8 cellular contexts compared by ENCODE assay signal in the genomic region with DNA sequence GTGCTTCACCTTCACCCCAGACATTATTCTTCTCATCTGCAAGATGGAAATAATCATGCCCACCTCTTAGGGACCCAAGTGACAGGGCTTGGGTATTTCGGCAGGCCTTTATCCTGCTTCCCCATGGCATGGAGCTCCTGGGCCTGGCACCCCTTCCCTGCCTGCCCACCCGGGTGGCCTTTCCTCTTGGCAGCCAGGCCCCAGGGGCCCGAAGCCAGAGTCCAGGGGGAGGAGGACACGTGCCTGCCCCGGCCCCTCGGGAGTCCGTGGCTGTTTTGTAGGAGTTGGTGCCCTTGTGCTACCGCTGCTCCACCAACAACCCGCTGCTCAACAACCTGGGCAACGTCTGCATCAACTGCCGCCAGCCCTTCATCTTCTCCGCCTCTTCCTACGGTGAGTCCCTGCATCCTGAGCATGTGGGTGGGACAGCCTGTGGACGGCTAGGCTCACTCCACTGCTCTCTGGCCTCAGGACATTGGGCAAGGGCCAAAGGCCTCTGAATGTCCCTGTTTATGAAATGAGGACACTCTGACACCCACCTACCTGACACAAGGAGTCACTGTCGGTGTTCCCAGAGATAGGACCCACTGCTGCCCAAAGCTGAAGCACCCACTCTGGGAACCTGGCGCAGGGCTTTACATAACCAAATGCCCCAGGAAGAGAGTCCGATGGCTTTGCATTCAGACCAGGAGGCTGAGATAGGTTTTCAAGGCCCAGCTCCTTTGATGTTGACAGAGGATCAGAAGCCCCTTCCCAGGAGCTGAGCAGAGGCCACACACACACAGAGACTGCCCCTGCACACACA. TPM values are rescaled to one million over a fixed set of nuclear protein-coding genes. Genes with fewer than 3 reads are reported as not detected.
A peak's percentile ranks its signal among the peaks of the same experiment; 100 is the strongest.
DNase-seq lines count a peak whose midpoint lies in the region; ATAC-seq, FAIRE-seq and TF ChIP-seq lines count a peak whose summit lies in the region.
"Not testable (repeated sequence)": the region's sequence is repeated elsewhere in the genome, so short reads cannot be mapped to it uniquely, and the experiment has no call there.
"Had no signal": no experiment of that assay in that cellular context is flagged by ENCODE, and none has a peak within 500 bp of the region (broad histone marks: within the 10 kb centered on the region; RNA-seq: fewer than 3 reads in every experiment).

No MANE protein-coding gene starts in this region.

- intact Hi-C loops in K562 (cut with micrococcal nuclease); esophagus squamous epithelium (cut with DNase I); HepG2 (cut with micrococcal nuclease; ENCODE audit: unreplicated experiment); lower lobe of right lung (cut with DNase I): not testable (repeated sequence)

- not testable (repeated sequence) for H3K9ac ChIP-seq in K562 (ENCODE audit: insufficient read depth in 1 of 2, low read depth in 2 of 2, low read length in 2 of 2)
- H3K9ac ChIP-seq in HepG2 (ENCODE audit: insufficient read depth, low read depth, low read length), result peak overlapping the region; percentile 48

- peaks cover 77% of the 10 kb centered on the region for H3K4me1 Mint-ChIP-seq in HFFc6 (ENCODE audit: low read depth)
- peaks cover 31% of the 10 kb centered on the region for H3K4me1 Mint-ChIP-seq in activated T-cell treated with anti-CD3 and anti-CD28 coated beads, Interleukin-2, amount 50 U/mL, for 72 hours (ENCODE audit: low read depth)
- peaks cover 34% of the 10 kb centered on the region for H3K4me1 Mint-ChIP-seq in stimulated activated naive CD8-positive, alpha-beta T cell treated with anti-CD3 and anti-CD28 coated beads, Interleukin-15, amount 100 ng/mL, for 72 hours

- POLR2A ChIA-PET in K562 (lab: Yijun Ruan, JAX), result not testable (repeated sequence)
- POLR2A ChIA-PET in HepG2 (lab: Yijun Ruan, JAX), result interaction anchor here (0.8 kb wide), 1 partner anchor 20 kb away, joined by 3 read pairs; no protein-coding TSS in a partner anchor

- not testable (repeated sequence) for H3K27ac ChIP-seq in K562 (ENCODE audit: extremely low read depth, low read depth, low read length)
- H3K27ac ChIP-seq in esophagus squamous epithelium (peak overlapping the region in 3 of 4 donors; percentile 81 to 88 (median 85)), HepG2 (ENCODE audit: extremely low read length, insufficient read depth, low read length) (peak overlapping the region; percentile 68), lower lobe of right lung (peak overlapping the region; percentile 6)

- H3K4me3 ChIP-seq in K562, esophagus squamous epithelium, lower lobe of right lung: not testable (repeated sequence)
- peak overlapping the region in 1 of 3 experiments; percentile 50; a peak in 2 of 6 replicates for H3K4me3 ChIP-seq in HepG2 (replicated peaks in 1 of 3; ENCODE audit: insufficient read depth in 1 of 3, low read depth in 2 of 3, low read length in 3 of 3)

- H3K9me1 ChIP-seq in K562 (ENCODE audit: control insufficient read depth, insufficient read depth, low read length), result not testable (repeated sequence)

- not testable (repeated sequence) for ATAC-seq in activated T-cell treated with anti-CD3 and anti-CD28 coated beads, Interleukin-2, amount 50 U/mL, for 72 hours (replicated peaks in 1 of 2); K562; lower lobe of right lung; stimulated activated naive CD8-positive, alpha-beta T cell treated with anti-CD3 and anti-CD28 coated beads, Interleukin-15, amount 100 ng/mL, for 72 hours
- ATAC-seq in HepG2, result peak; percentile 88

- not testable (repeated sequence) for H3K9me3 ChIP-seq in K562 (replicated peaks; ENCODE audit: control insufficient read depth, insufficient read depth, low read depth, low read length); esophagus squamous epithelium; HepG2 (ENCODE audit: low read length); lower lobe of right lung

- CTCF ChIA-PET in K562 (lab: Yijun Ruan, JAX; ENCODE audit: low intra/inter-chr PET ratio); HepG2 (lab: Yijun Ruan, JAX; ENCODE audit: low intra/inter-chr PET ratio, low total read pairs): not testable (repeated sequence)

- not testable (repeated sequence) for H3K4me2 ChIP-seq in K562 (ENCODE audit: insufficient read depth, low read length)
- H3K4me2 ChIP-seq in HepG2 (ENCODE audit: low read depth, low read length), result peak overlapping the region; percentile 64

- DNase-seq in HFFc6; activated T-cell treated with anti-CD3 and anti-CD28 coated beads, Interleukin-2, amount 50 U/mL, for 72 hours; K562 (ENCODE audit: extremely low read depth in 1 of 4, low spot score in 3 of 4); esophagus squamous epithelium (lab: John Stamatoyannopoulos, UW); lower lobe of right lung; stimulated activated naive CD8-positive, alpha-beta T cell treated with anti-CD3 and anti-CD28 coated beads, Interleukin-15, amount 100 ng/mL, for 72 hours: not testable (repeated sequence)
- DNase-seq in HepG2 (ENCODE audit: low spot score), result peak; percentile 86

- H3K36me3 Mint-ChIP-seq in HFFc6 (ENCODE audit: low read depth), result peaks cover 24% of the 10 kb centered on the region; the same call in 1 of the 2 replicates
- peaks cover 1 to 17% of the 10 kb centered on the region in 2 donors for H3K36me3 Mint-ChIP-seq in activated T-cell treated with anti-CD3 and anti-CD28 coated beads, Interleukin-2, amount 50 U/mL, for 72 hours (ENCODE audit: insufficient read depth in 2 of 2)

- in situ Hi-C loops in K562 (cut with MboI), result loop anchor here (25.0 kb wide), 1 partner anchor 418 kb away; no protein-coding TSS in a partner anchor
- in situ Hi-C loops in HepG2 (cut with HindIII; ENCODE audit: extremely low pct_ligation_motif_present, low pct_unique_long_range_greater_than_20kb), result not testable (repeated sequence)

- TF ChIP-seq POLR2A in K562 (conservative IDR thresholded peaks at IDR 0.05); esophagus squamous epithelium (IDR thresholded peaks at IDR 0.05); HepG2 (IDR thresholded peaks at IDR 0.05; ENCODE audit: insufficient read depth in 1 of 2, low read depth in 2 of 2, low read length in 2 of 2): not testable (repeated sequence)

- not testable (repeated sequence) for H3K27me3 Mint-ChIP-seq in HFFc6 (ENCODE audit: insufficient read depth); activated T-cell treated with anti-CD3 and anti-CD28 coated beads, Interleukin-2, amount 50 U/mL, for 72 hours (ENCODE audit: low read depth); stimulated activated naive CD8-positive, alpha-beta T cell treated with anti-CD3 and anti-CD28 coated beads, Interleukin-15, amount 100 ng/mL, for 72 hours

- H3K79me2 ChIP-seq in K562 (ENCODE audit: control insufficient read depth, insufficient read depth, low read length), result peaks cover 39% of the 10 kb centered on the region
- H3K79me2 ChIP-seq in HepG2 (ENCODE audit: insufficient read depth, low read length), result peaks cover 46% of the 10 kb centered on the region

- H4K20me1 ChIP-seq in K562 (replicated peaks; ENCODE audit: control insufficient read depth, insufficient read depth, low read length); HepG2 (ENCODE audit: insufficient read depth, low read length): not testable (repeated sequence)

- not testable (repeated sequence) for H3K4me3 Mint-ChIP-seq in HFFc6; activated T-cell treated with anti-CD3 and anti-CD28 coated beads, Interleukin-2, amount 50 U/mL, for 72 hours; stimulated activated naive CD8-positive, alpha-beta T cell treated with anti-CD3 and anti-CD28 coated beads, Interleukin-15, amount 100 ng/mL, for 72 hours

- not testable (repeated sequence) for TF ChIP-seq CTCF in HFFc6 (IDR thresholded peaks at IDR 0.05); K562 (IDR thresholded peaks at IDR 0.05 in 2 of 3, conservative IDR thresholded peaks at IDR 0.05 in 1 of 3; ENCODE audit: insufficient read depth in 2 of 3, low read depth in 1 of 3, low read length in 3 of 3); esophagus squamous epithelium (IDR thresholded peaks at IDR 0.05); lower lobe of right lung (IDR thresholded peaks at IDR 0.05)
- peak; percentile 28 for TF ChIP-seq CTCF in HepG2 (CRISPR knock-in tag; IDR thresholded peaks at IDR 0.05)

- not testable (repeated sequence) for H2AFZ ChIP-seq in K562 (ENCODE audit: low read depth, low read length); HepG2 (ENCODE audit: low read length)

- H3K27ac Mint-ChIP-seq in HFFc6, result peak overlapping the region; percentile 22
- peak overlapping the region; percentile 30 for H3K27ac Mint-ChIP-seq in activated T-cell treated with anti-CD3 and anti-CD28 coated beads, Interleukin-2, amount 50 U/mL, for 72 hours
- H3K27ac Mint-ChIP-seq in stimulated activated naive CD8-positive, alpha-beta T cell treated with anti-CD3 and anti-CD28 coated beads, Interleukin-15, amount 100 ng/mL, for 72 hours, result peak overlapping the region; percentile 50 to 75

- not testable (repeated sequence) for TF ChIP-seq EP300 in K562 (IDR thresholded peaks at IDR 0.05; ENCODE audit: low read length); HepG2 (IDR thresholded peaks at IDR 0.05; ENCODE audit: low read depth in 2 of 2, low read length in 2 of 2); HepG2 (CRISPR knock-in tag; IDR thresholded peaks at IDR 0.05; ENCODE audit: borderline replicate concordance)

- not testable (repeated sequence) for H3K9me3 Mint-ChIP-seq in HFFc6; activated T-cell treated with anti-CD3 and anti-CD28 coated beads, Interleukin-2, amount 50 U/mL, for 72 hours; stimulated activated naive CD8-positive, alpha-beta T cell treated with anti-CD3 and anti-CD28 coated beads, Interleukin-15, amount 100 ng/mL, for 72 hours

- H3K27me3 ChIP-seq in K562 (ENCODE audit: control insufficient read depth in 2 of 2, insufficient read depth in 2 of 2, low read length in 2 of 2); esophagus squamous epithelium; HepG2 (ENCODE audit: control insufficient read depth in 1 of 2, insufficient read depth in 2 of 2, low read length in 2 of 2); lower lobe of right lung (ENCODE audit: low read depth): not testable (repeated sequence)

- peaks cover 58% of the 10 kb centered on the region for H3K36me3 ChIP-seq in K562 (ENCODE audit: control insufficient read depth, insufficient read depth, low read length)
- H3K36me3 ChIP-seq in esophagus squamous epithelium, result peaks cover 0 to 69% (median 5%) of the 10 kb centered on the region in 3 donors
- peaks cover 6 to 37% of the 10 kb centered on the region in 2 experiments; a peak in 3 of 5 replicates for H3K36me3 ChIP-seq in HepG2 (replicated peaks in 1 of 2; ENCODE audit: control insufficient read depth in 1 of 2, insufficient read depth in 2 of 2, low read length in 2 of 2)
- peaks cover 64% of the 10 kb centered on the region for H3K36me3 ChIP-seq in lower lobe of right lung

- not testable (repeated sequence) for BruUV-seq in K562 (replicated peaks; lab: Mats Ljungman, UMichigan); HepG2 (replicated peaks; lab: Mats Ljungman, UMichigan)

- 94% methylated on average over 5 of the region's 17 CpGs for WGBS in K562 (ENCODE audit: insufficient coverage, low coverage, missing lambda C conversion rate)
- WGBS in esophagus squamous epithelium, 2 donors, result 83% methylated on average over 1 of the region's 17 CpGs; no CpG with 5 or more reads in 1 of the 2 donors
- 89% methylated on average over 1 of the region's 17 CpGs for WGBS in HepG2 (ENCODE audit: low lambda C conversion rate)

- not testable (repeated sequence) for H3K4me1 ChIP-seq in K562 (replicated peaks in 1 of 2; ENCODE audit: control insufficient read depth in 2 of 2, insufficient read depth in 2 of 2, low read length in 2 of 2)
- peaks cover 3 to 98% (median 30%) of the 10 kb centered on the region in 3 donors for H3K4me1 ChIP-seq in esophagus squamous epithelium
- H3K4me1 ChIP-seq in HepG2 (ENCODE audit: insufficient read depth, low read length), result peaks cover 95% of the 10 kb centered on the region
- peaks cover 28% of the 10 kb centered on the region for H3K4me1 ChIP-seq in lower lobe of right lung

- FAIRE-seq in K562 (lab: Jason Lieb, UNC), result not testable (repeated sequence)
- FAIRE-seq in HepG2 (lab: Jason Lieb, UNC), result peak; percentile 88

- not testable (repeated sequence) for TF ChIP-seq RAD21 in K562 (CRISPR knock-in tag; conservative IDR thresholded peaks at IDR 0.05 in 1 of 2, IDR thresholded peaks at IDR 0.05 in 1 of 2); HepG2 (CRISPR knock-in tag; IDR thresholded peaks at IDR 0.05)

RNA-seq across cellular contexts. Expression of a gene that starts 34.5 kb away (rescaled TPM):
- under 1 TPM in 5 of 6 experiments, not detected in 1; 0.09 to 0.14 (median 0.12) TPM for total RNA-seq in HFFc6 (2021; fragmentation: NEBNext Ultra II Directional; extraction: Animal tissue kit (Norgen Biotek cat#: 25700))
- 1 to 10 TPM; 1.0 to 1.4 TPM for total RNA-seq in activated T-cell treated with anti-CD3 and anti-CD28 coated beads, Interleukin-2, amount 50 U/mL, for 72 hours
- 2.6 and 4.9 TPM in 2 replicates for total RNA-seq in K562 (2011; cell fraction: chromatin; rRNA removed; ENCODE audit: low replicate concordance)
- 1.3 and 1.5 TPM in 2 replicates for total RNA-seq in K562 (2011; cell fraction: nucleolus; rRNA removed)
- total RNA-seq in K562 (2011; cell fraction: nucleoplasm; rRNA removed), result 2.2 and 4.1 TPM in 2 replicates
- total RNA-seq in K562 (2014; rRNA removed) (0.45 and 0.54 TPM in 2 replicates), K562 (2014; rRNA removed; fragmentation: Illumina TruSeq; extraction: Trizol) (0.29 and 0.44 TPM in 2 replicates), K562 (2015; rRNA removed; fragmentation: Illumina TruSeq; extraction: Trizol) (0.72 and 0.76 TPM in 2 replicates), K562 (2021) (0.95 and 1.1 TPM in 2 replicates), esophagus squamous epithelium (under 1 TPM in 1 of 4 donors, not detected in 3; under 0.01 TPM), HepG2 (2016; rRNA removed; fragmentation: Illumina TruSeq; extraction: Trizol) (0.11 and 0.31 TPM in 2 replicates), lower lobe of right lung (4.8 TPM)
- polyA plus RNA-seq in K562 (2011; rRNA removed) (0.56 and 0.57 TPM in 2 replicates), K562 (2014; fragmentation: Illumina TruSeq; extraction: Trizol) (0.76 and 0.95 TPM in 2 replicates), K562 (2014; fragmentation: Nextera tagmentation; extraction: Ambion mirVana) (under 1 TPM in 1 of 2 experiments, not detected in 1; 0.08 TPM), K562 (2014; rRNA removed) (0.56 and 0.69 TPM in 2 replicates), HepG2 (2011; rRNA removed) (2.4 and 2.9 TPM in 2 replicates)
- 0.31 and 0.46 TPM in 2 replicates for polyA plus RNA-seq in K562 (2011; cell fraction: cytosol; rRNA removed)
- 2.7 and 8.5 TPM in 2 replicates for polyA plus RNA-seq in K562 (2011; cell fraction: nucleus; rRNA removed)
- polyA plus RNA-seq in K562 (2012), result 1.3 and 1.5 TPM in 2 replicates
- polyA minus RNA-seq in K562 (2011; rRNA and poly(A)+ RNA removed), result 0.46 and 0.93 TPM in 2 replicates
- polyA minus RNA-seq in K562 (2011; cell fraction: cytosol; rRNA and poly(A)+ RNA removed), result not detected in 2 replicates
- polyA minus RNA-seq in K562 (2011; cell fraction: nucleus; rRNA and poly(A)+ RNA removed), result 1.4 and 1.5 TPM in 2 replicates
- 0.18 TPM in 1 of 2 replicates, not detected in the other for total RNA-seq in HepG2 (2016; cell fraction: cytosol; rRNA removed; fragmentation: Illumina TruSeq; extraction: Trizol; ENCODE audit: low read depth)
- 0.07 and 0.26 TPM in 2 replicates for total RNA-seq in HepG2 (2016; cell fraction: insoluble cytoplasmic fraction; rRNA removed; fragmentation: Illumina TruSeq; extraction: Trizol)
- total RNA-seq in HepG2 (2016; cell fraction: membrane; rRNA removed; fragmentation: Illumina TruSeq; extraction: Trizol), result 0.14 and 0.15 TPM in 2 replicates
- total RNA-seq in HepG2 (2016; cell fraction: nucleus; rRNA removed; fragmentation: Illumina TruSeq; extraction: Trizol), result 0.34 and 0.50 TPM in 2 replicates
- 1.3 and 1.4 TPM in 2 replicates for polyA plus RNA-seq in HepG2 (2011; cell fraction: cytosol; rRNA removed)
- 9.6 and 10.2 TPM in 2 replicates for polyA plus RNA-seq in HepG2 (2011; cell fraction: nucleus; rRNA removed)
- polyA plus RNA-seq in HepG2 (2012), result 2.4 and 3.5 TPM in 2 replicates
- 0.06 and 0.17 TPM in 2 replicates for polyA plus RNA-seq in HepG2 (2016; cell fraction: cytosol; fragmentation: Illumina TruSeq; extraction: Trizol; ENCODE audit: low read depth)
- polyA plus RNA-seq in HepG2 (2016; cell fraction: insoluble cytoplasmic fraction; fragmentation: Illumina TruSeq; extraction: Trizol; ENCODE audit: low read depth), result 0.33 and 0.35 TPM in 2 replicates
- 0.15 and 0.24 TPM in 2 replicates for polyA plus RNA-seq in HepG2 (2016; cell fraction: membrane; fragmentation: Illumina TruSeq; extraction: Trizol; ENCODE audit: low read depth)
- polyA plus RNA-seq in HepG2 (2016; cell fraction: nucleus; fragmentation: Illumina TruSeq; extraction: Trizol; ENCODE audit: insufficient read depth, low read depth), result 0.92 and 1.5 TPM in 2 replicates
- polyA minus RNA-seq in HepG2 (2011; rRNA and poly(A)+ RNA removed; ENCODE audit: low replicate concordance), result 1.9 and 2.0 TPM in 2 replicates
- 0.70 and 0.89 TPM in 2 replicates for polyA minus RNA-seq in HepG2 (2011; cell fraction: cytosol; rRNA and poly(A)+ RNA removed)
- 3.9 and 4.8 TPM in 2 replicates for polyA minus RNA-seq in HepG2 (2011; cell fraction: nucleus; rRNA and poly(A)+ RNA removed)
- total RNA-seq: G401 had no signal

RNA-seq across cellular contexts. Expression of a gene that starts 45.8 kb away (rescaled TPM):
- total RNA-seq in HFFc6 (2021; fragmentation: NEBNext Ultra II Directional; extraction: Animal tissue kit (Norgen Biotek cat#: 25700)), result 10 to 100 TPM; 18.7 to 25.7 (median 21.8) TPM
- total RNA-seq in activated T-cell treated with anti-CD3 and anti-CD28 coated beads, Interleukin-2, amount 50 U/mL, for 72 hours, result 10 to 100 TPM; 55.3 to 60.9 TPM
- 34.9 and 102 TPM in 2 replicates for total RNA-seq in K562 (2011; cell fraction: chromatin; rRNA removed; ENCODE audit: low replicate concordance)
- total RNA-seq in K562 (2011; cell fraction: nucleolus; rRNA removed), result 20.8 and 23.4 TPM in 2 replicates
- total RNA-seq in K562 (2011; cell fraction: nucleoplasm; rRNA removed), result 40.0 and 49.9 TPM in 2 replicates
- total RNA-seq in K562 (2014; rRNA removed) (28.4 and 32.8 TPM in 2 replicates), K562 (2014; rRNA removed; fragmentation: Illumina TruSeq; extraction: Trizol) (41.7 and 49.6 TPM in 2 replicates), K562 (2015; rRNA removed; fragmentation: Illumina TruSeq; extraction: Trizol) (47.4 and 55.1 TPM in 2 replicates), K562 (2021) (36.3 and 37.9 TPM in 2 replicates), esophagus squamous epithelium (10 to 100 TPM; 10.9 to 21.5 (median 17.6) TPM), HepG2 (2016; rRNA removed; fragmentation: Illumina TruSeq; extraction: Trizol) (25.3 and 26.9 TPM in 2 replicates), lower lobe of right lung (38.8 TPM)
- polyA plus RNA-seq in K562 (2011; rRNA removed) (60.2 and 63.9 TPM in 2 replicates), K562 (2014; fragmentation: Illumina TruSeq; extraction: Trizol) (43.5 and 49.1 TPM in 2 replicates), K562 (2014; fragmentation: Nextera tagmentation; extraction: Ambion mirVana) (10 to 100 TPM; 13.3 to 16.6 TPM), K562 (2014; rRNA removed) (39.0 and 48.0 TPM in 2 replicates), HepG2 (2011; rRNA removed) (13.7 and 14.9 TPM in 2 replicates)
- 13.2 and 24.9 TPM in 2 replicates for polyA plus RNA-seq in K562 (2011; cell fraction: cytosol; rRNA removed)
- 94.0 and 147 TPM in 2 replicates for polyA plus RNA-seq in K562 (2011; cell fraction: nucleus; rRNA removed)
- 27.5 and 38.7 TPM in 2 replicates for polyA plus RNA-seq in K562 (2012)
- 46.8 and 52.4 TPM in 2 replicates for polyA minus RNA-seq in K562 (2011; rRNA and poly(A)+ RNA removed)
- 12.2 and 21.6 TPM in 2 replicates for polyA minus RNA-seq in K562 (2011; cell fraction: cytosol; rRNA and poly(A)+ RNA removed)
- polyA minus RNA-seq in K562 (2011; cell fraction: nucleus; rRNA and poly(A)+ RNA removed), result 42.0 and 96.6 TPM in 2 replicates
- 5.2 and 7.0 TPM in 2 replicates for total RNA-seq in HepG2 (2016; cell fraction: cytosol; rRNA removed; fragmentation: Illumina TruSeq; extraction: Trizol; ENCODE audit: low read depth)
- total RNA-seq in HepG2 (2016; cell fraction: insoluble cytoplasmic fraction; rRNA removed; fragmentation: Illumina TruSeq; extraction: Trizol), result 25.0 and 27.0 TPM in 2 replicates
- total RNA-seq in HepG2 (2016; cell fraction: membrane; rRNA removed; fragmentation: Illumina TruSeq; extraction: Trizol), result 11.5 and 12.6 TPM in 2 replicates
- 30.2 and 35.1 TPM in 2 replicates for total RNA-seq in HepG2 (2016; cell fraction: nucleus; rRNA removed; fragmentation: Illumina TruSeq; extraction: Trizol)
- polyA plus RNA-seq in HepG2 (2011; cell fraction: cytosol; rRNA removed), result 4.8 and 4.9 TPM in 2 replicates
- polyA plus RNA-seq in HepG2 (2011; cell fraction: nucleus; rRNA removed), result 22.5 and 26.7 TPM in 2 replicates
- polyA plus RNA-seq in HepG2 (2012), result 10.8 and 12.2 TPM in 2 replicates
- 1.9 and 2.1 TPM in 2 replicates for polyA plus RNA-seq in HepG2 (2016; cell fraction: cytosol; fragmentation: Illumina TruSeq; extraction: Trizol; ENCODE audit: low read depth)
- 21.7 and 24.1 TPM in 2 replicates for polyA plus RNA-seq in HepG2 (2016; cell fraction: insoluble cytoplasmic fraction; fragmentation: Illumina TruSeq; extraction: Trizol; ENCODE audit: low read depth)
- polyA plus RNA-seq in HepG2 (2016; cell fraction: membrane; fragmentation: Illumina TruSeq; extraction: Trizol; ENCODE audit: low read depth), result 4.6 and 5.5 TPM in 2 replicates
- 43.7 and 51.7 TPM in 2 replicates for polyA plus RNA-seq in HepG2 (2016; cell fraction: nucleus; fragmentation: Illumina TruSeq; extraction: Trizol; ENCODE audit: insufficient read depth, low read depth)
- 6.9 and 16.7 TPM in 2 replicates for polyA minus RNA-seq in HepG2 (2011; rRNA and poly(A)+ RNA removed; ENCODE audit: low replicate concordance)
- 4.8 and 6.9 TPM in 2 replicates for polyA minus RNA-seq in HepG2 (2011; cell fraction: cytosol; rRNA and poly(A)+ RNA removed)
- polyA minus RNA-seq in HepG2 (2011; cell fraction: nucleus; rRNA and poly(A)+ RNA removed), result 32.4 and 39.8 TPM in 2 replicates

RNA-seq across cellular contexts. Expression of a gene that starts 46.1 kb away (rescaled TPM):
- 10 to 100 TPM; 12.2 to 18.8 (median 18.2) TPM for total RNA-seq in HFFc6 (2021; fragmentation: NEBNext Ultra II Directional; extraction: Animal tissue kit (Norgen Biotek cat#: 25700))
- 10 to 100 TPM; 20.5 to 26.9 TPM for total RNA-seq in activated T-cell treated with anti-CD3 and anti-CD28 coated beads, Interleukin-2, amount 50 U/mL, for 72 hours
- 118 and 123 TPM in 2 replicates for total RNA-seq in K562 (2011; cell fraction: chromatin; rRNA removed; ENCODE audit: low replicate concordance)
- 58.6 and 64.5 TPM in 2 replicates for total RNA-seq in K562 (2011; cell fraction: nucleolus; rRNA removed)
- total RNA-seq in K562 (2011; cell fraction: nucleoplasm; rRNA removed), result 64.7 and 77.3 TPM in 2 replicates
- total RNA-seq in K562 (2014; rRNA removed) (7.0 and 8.8 TPM in 2 replicates), K562 (2014; rRNA removed; fragmentation: Illumina TruSeq; extraction: Trizol) (7.1 and 8.4 TPM in 2 replicates), K562 (2015; rRNA removed; fragmentation: Illumina TruSeq; extraction: Trizol) (7.7 and 8.2 TPM in 2 replicates), K562 (2021) (11.1 and 12.9 TPM in 2 replicates), esophagus squamous epithelium (10 to 100 TPM in 2 of 4 donors, 1 to 10 TPM in 2; 6.0 to 26.5 (median 11.5) TPM), HepG2 (2016; rRNA removed; fragmentation: Illumina TruSeq; extraction: Trizol) (10.3 and 10.8 TPM in 2 replicates), lower lobe of right lung (29.9 TPM)
- polyA plus RNA-seq in K562 (2011; rRNA removed) (11.5 and 15.5 TPM in 2 replicates), K562 (2014; fragmentation: Illumina TruSeq; extraction: Trizol) (8.4 and 9.0 TPM in 2 replicates), K562 (2014; fragmentation: Nextera tagmentation; extraction: Ambion mirVana) (1 to 10 TPM; 2.4 to 7.0 TPM), K562 (2014; rRNA removed) (9.6 and 11.1 TPM in 2 replicates), HepG2 (2011; rRNA removed) (9.1 and 10.1 TPM in 2 replicates)
- polyA plus RNA-seq in K562 (2011; cell fraction: cytosol; rRNA removed), result 11.0 and 12.7 TPM in 2 replicates
- polyA plus RNA-seq in K562 (2011; cell fraction: nucleus; rRNA removed), result 45.8 and 67.6 TPM in 2 replicates
- 12.8 and 21.8 TPM in 2 replicates for polyA plus RNA-seq in K562 (2012)
- 26.7 and 28.2 TPM in 2 replicates for polyA minus RNA-seq in K562 (2011; rRNA and poly(A)+ RNA removed)
- polyA minus RNA-seq in K562 (2011; cell fraction: cytosol; rRNA and poly(A)+ RNA removed), result 7.8 and 15.9 TPM in 2 replicates
- polyA minus RNA-seq in K562 (2011; cell fraction: nucleus; rRNA and poly(A)+ RNA removed), result 24.5 and 32.7 TPM in 2 replicates
- 1.7 and 3.1 TPM in 2 replicates for total RNA-seq in HepG2 (2016; cell fraction: cytosol; rRNA removed; fragmentation: Illumina TruSeq; extraction: Trizol; ENCODE audit: low read depth)
- total RNA-seq in HepG2 (2016; cell fraction: insoluble cytoplasmic fraction; rRNA removed; fragmentation: Illumina TruSeq; extraction: Trizol), result 9.7 and 10.0 TPM in 2 replicates
- total RNA-seq in HepG2 (2016; cell fraction: membrane; rRNA removed; fragmentation: Illumina TruSeq; extraction: Trizol), result 3.2 and 3.8 TPM in 2 replicates
- total RNA-seq in HepG2 (2016; cell fraction: nucleus; rRNA removed; fragmentation: Illumina TruSeq; extraction: Trizol), result 13.1 and 17.6 TPM in 2 replicates
- 6.0 and 7.1 TPM in 2 replicates for polyA plus RNA-seq in HepG2 (2011; cell fraction: cytosol; rRNA removed)
- polyA plus RNA-seq in HepG2 (2011; cell fraction: nucleus; rRNA removed), result 39.5 and 68.7 TPM in 2 replicates
- 8.5 and 8.9 TPM in 2 replicates for polyA plus RNA-seq in HepG2 (2012)
- polyA plus RNA-seq in HepG2 (2016; cell fraction: cytosol; fragmentation: Illumina TruSeq; extraction: Trizol; ENCODE audit: low read depth), result 1.0 and 2.0 TPM in 2 replicates
- 6.8 and 7.9 TPM in 2 replicates for polyA plus RNA-seq in HepG2 (2016; cell fraction: insoluble cytoplasmic fraction; fragmentation: Illumina TruSeq; extraction: Trizol; ENCODE audit: low read depth)
- polyA plus RNA-seq in HepG2 (2016; cell fraction: membrane; fragmentation: Illumina TruSeq; extraction: Trizol; ENCODE audit: low read depth), result 1.5 and 2.2 TPM in 2 replicates
- 31.1 and 32.0 TPM in 2 replicates for polyA plus RNA-seq in HepG2 (2016; cell fraction: nucleus; fragmentation: Illumina TruSeq; extraction: Trizol; ENCODE audit: insufficient read depth, low read depth)
- polyA minus RNA-seq in HepG2 (2011; rRNA and poly(A)+ RNA removed; ENCODE audit: low replicate concordance), result 44.2 and 53.6 TPM in 2 replicates
- polyA minus RNA-seq in HepG2 (2011; cell fraction: cytosol; rRNA and poly(A)+ RNA removed), result 4.7 and 7.2 TPM in 2 replicates
- 22.0 and 30.6 TPM in 2 replicates for polyA minus RNA-seq in HepG2 (2011; cell fraction: nucleus; rRNA and poly(A)+ RNA removed)
